9 cellular contexts compared by ENCODE assay signal in the genomic region with DNA sequence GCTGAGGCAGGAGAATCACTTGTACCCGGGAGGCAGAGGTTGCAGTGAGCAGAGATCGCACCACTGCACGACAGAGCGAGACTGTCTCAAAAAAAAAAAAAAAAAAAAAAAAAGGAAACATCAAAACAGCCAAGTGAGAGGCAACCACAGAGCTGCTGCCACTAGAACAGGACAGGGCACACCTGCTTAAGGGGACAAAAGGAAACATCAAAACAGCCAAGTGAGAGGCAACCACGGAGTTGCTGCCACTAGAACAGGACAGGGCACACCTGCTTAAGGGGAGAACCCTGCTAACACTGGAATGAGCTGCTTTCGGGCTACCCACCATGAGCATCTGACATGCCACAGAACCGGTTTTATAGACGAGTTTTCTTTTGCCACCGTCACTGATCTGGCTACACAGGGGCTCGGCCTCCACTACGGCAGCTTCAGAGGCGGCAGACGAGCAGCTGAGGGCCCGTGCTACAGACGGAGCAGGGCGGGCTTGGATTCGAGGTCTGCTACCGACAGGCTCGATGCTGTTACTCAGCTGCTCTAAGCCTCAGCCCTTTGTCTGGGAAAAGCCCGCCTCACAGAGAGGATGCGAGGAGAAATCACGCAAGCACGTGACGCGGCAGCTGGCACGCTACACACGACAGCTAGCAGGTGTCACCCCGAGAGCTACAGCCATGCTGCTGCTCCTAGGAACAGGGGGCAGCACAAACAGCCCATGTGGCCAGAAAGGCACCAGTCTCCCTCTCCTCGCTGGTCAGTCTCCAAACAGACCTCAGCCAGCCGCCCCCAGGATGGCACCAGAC. TPM values are rescaled to one million over a fixed set of nuclear protein-coding genes. Genes with fewer than 3 reads are reported as not detected.
DNase-seq lines count a peak whose midpoint lies in the region; ATAC-seq, FAIRE-seq and TF ChIP-seq lines count a peak whose summit lies in the region.
"Had no signal": no experiment of that assay in that cellular context is flagged by ENCODE, and none has a peak within 500 bp of the region (broad histone marks: within the 10 kb centered on the region; RNA-seq: fewer than 3 reads in every experiment).

No MANE protein-coding gene starts in this region.

- no peak for TF ChIP-seq EP300 in GM12878 (IDR thresholded peaks at IDR 0.05; ENCODE audit: borderline replicate concordance in 1 of 2, control insufficient read depth in 1 of 2, low read depth in 2 of 2, low read length in 2 of 2)

- H3K4me1 ChIP-seq in BLaER1 (peaks cover 43% of the 10 kb centered on the region), GM12878 (ENCODE audit: control insufficient read depth, insufficient read depth, low read length) (peaks cover 22% of the 10 kb centered on the region)

- DNase-seq in Jurkat, Clone E6-1 (ENCODE audit: low read depth, low spot score), result peak; percentile 54
- no peak for DNase-seq in GM12878 (ENCODE audit: low read depth, low spot score)
- DNase-seq in myocyte (ENCODE audit: low read depth), result peak; percentile 89
- DNase-seq in NCI-H2227 (lab: John Stamatoyannopoulos, UW; ENCODE audit: unreplicated experiment), result no peak
- no peak for DNase-seq in NCI-H524 treated with DMSO at 0.1 percent for 48 hours (lab: John Stamatoyannopoulos, UW)
- DNase-seq in AG20443 (ENCODE audit: low spot score), result no peak
- no peak for DNase-seq in germinal center (ENCODE audit: low spot score)

- RAD21 ChIA-PET in GM12878 (lab: Charles Lee; ENCODE audit: unreplicated experiment), result no interaction called here

- H3K4me3 ChIP-seq in BLaER1, result peak overlapping the region; percentile 90
- peak overlapping the region; percentile 61 for H3K4me3 ChIP-seq in Jurkat, Clone E6-1 (ENCODE audit: low read length)
- peak overlapping the region; percentile 100 for H3K4me3 ChIP-seq in GM12878

- FAIRE-seq in GM12878 (lab: Jason Lieb, UNC), result no peak

- POLR2A ChIA-PET in GM12878 (lab: Charles Lee), result interaction anchor here (0.6 to 1.9 kb wide), 6 partner anchors 11 to 237 kb away, joined by 3 to 15 read pairs (median 6); a partner anchor contains a TSS

- in situ Hi-C loops in GM12878 (cut with MboI), result no loop called here

- no peak; the same call in 1 of the 2 replicates for TF ChIP-seq POLR2A in GM12878 (IDR thresholded peaks at IDR 0.05; ENCODE audit: low read depth, low read length)

- ATAC-seq in GM12878, result no peak

- H3K36me3 ChIP-seq in BLaER1, result peaks cover 73% of the 10 kb centered on the region
- H3K36me3 ChIP-seq in GM12878 (ENCODE audit: control insufficient read depth in 2 of 2, insufficient read depth in 2 of 2, low read length in 1 of 2), result peaks cover 14 to 36% of the 10 kb centered on the region in 2 experiments

- H3K27me3 ChIP-seq in BLaER1 (no peaks in the 10 kb centered on the region), GM12878 (replicated peaks in 1 of 2; ENCODE audit: control insufficient read depth in 2 of 2, insufficient read depth in 2 of 2, low read length in 1 of 2) (no peaks in the 10 kb centered on the region)

- SMC1A ChIA-PET in GM12878 (lab: Charles Lee; ENCODE audit: uncharacterized antibody, unreplicated experiment), result interaction anchor here (1.5 kb wide), 1 partner anchor 25 kb away, joined by 6 read pairs; a partner anchor contains a TSS

- WGBS in GM12878 (ENCODE audit: insufficient coverage, insufficient replicate concordance, low lambda C conversion rate, missing lambda C conversion rate), result 97% methylated on average over 27 of the region's 30 CpGs

- CTCF ChIA-PET in GM12878 (lab: Yijun Ruan, JAX), result interaction anchor here (1.1 to 1.4 kb wide), 2 partner anchors 24 to 123 kb away, joined by 3 to 5 read pairs; no protein-coding TSS in a partner anchor

- no peak for TF ChIP-seq CTCF in GM12878 (IDR thresholded peaks at IDR 0.05 in 2 of 3, conservative IDR thresholded peaks at IDR 0.05 in 1 of 3; ENCODE audit: control insufficient read depth in 2 of 3, extremely low read depth in 1 of 3, insufficient read depth in 1 of 3, low read depth in 3 of 3, low read length in 3 of 3)

- intact Hi-C loops in GM12878 (cut with micrococcal nuclease; ENCODE audit: unreplicated experiment), result no loop called here

- no peaks in the 10 kb centered on the region for H3K9me3 ChIP-seq in BLaER1
- H3K9me3 ChIP-seq in GM12878 (replicated peaks; ENCODE audit: control insufficient read depth, insufficient read depth, low read length), result no peaks in the 10 kb centered on the region

- H2AFZ ChIP-seq in GM12878 (ENCODE audit: control insufficient read depth, low read depth, low read length), result no peak overlapping the region

- peaks cover 60% of the 10 kb centered on the region for H3K79me2 ChIP-seq in GM12878 (ENCODE audit: control insufficient read depth, insufficient read depth, low read length)

- peak overlapping the region; percentile 91; the same call in 1 of the 2 replicates for H3K27ac ChIP-seq in BLaER1
- no peak overlapping the region for H3K27ac ChIP-seq in GM12878 (ENCODE audit: control insufficient read depth, insufficient read depth)

- H3K9ac ChIP-seq in BLaER1 (peak overlapping the region; percentile 95), GM12878 (ENCODE audit: control insufficient read depth, insufficient read depth, low read length) (peak overlapping the region; percentile 99)

- H4K20me1 ChIP-seq in BLaER1 (peaks cover 75% of the 10 kb centered on the region), GM12878 (ENCODE audit: control insufficient read depth, insufficient read depth) (peaks cover 3% of the 10 kb centered on the region; the same call in 1 of the 2 replicates)

- BruUV-seq in GM12878 (replicated peaks; lab: Mats Ljungman, UMichigan), result no TSS peak

- no peak for TF ChIP-seq RAD21 in GM12878 (IDR thresholded peaks at IDR 0.05; ENCODE audit: insufficient read depth, low read depth, low read length)

- H3K4me2 ChIP-seq in BLaER1 (peak overlapping the region; percentile 99), GM12878 (ENCODE audit: control insufficient read depth, insufficient read depth) (peak overlapping the region; percentile 91)

RNA-seq across cellular contexts. Expression of a gene that starts 2.0 kb away (rescaled TPM):
- polyA plus RNA-seq in Jurkat, Clone E6-1 (2012; ENCODE audit: insufficient read depth, insufficient read length), result 267 TPM
- total RNA-seq in GM12878 (2013; cell fraction: nucleolus; rRNA removed), result 377 and 380 TPM in 2 replicates
- total RNA-seq in GM12878 (2014; rRNA removed) (378 and 467 TPM in 2 replicates), GM12878 (2014; rRNA removed; fragmentation: Illumina TruSeq; extraction: Trizol) (247 and 285 TPM in 2 replicates), GM12878 (2021) (378 and 437 TPM in 2 replicates), myocyte (1,674 and 2,691 TPM in 2 replicates)
- 409 TPM for polyA plus RNA-seq in GM12878 (2011; ENCODE audit: low read depth)
- polyA plus RNA-seq in GM12878 (2011; rRNA removed) (44.1 and 49.9 TPM in 2 replicates), GM12878 (2014; fragmentation: Illumina TruSeq; extraction: Trizol) (458 and 725 TPM in 2 replicates), GM12878 (2014; fragmentation: Nextera tagmentation; extraction: Ambion mirVana) (10 to 100 TPM in 1 of 2 experiments, 1 to 10 TPM in 1; 4.7 to 18.3 TPM), GM12878 (2014; rRNA removed) (128 and 182 TPM in 2 replicates), GM12878 (2016; fragmentation: Nextera tagmentation; extraction: Ambion mirVana) (100 to 1,000 TPM; 543 to 549 TPM)
- polyA plus RNA-seq in GM12878 (2011; cell fraction: cytosol; rRNA removed), result 37.3 and 56.7 TPM in 2 replicates
- polyA plus RNA-seq in GM12878 (2011; cell fraction: nucleus; rRNA removed), result 82.9 and 101 TPM in 2 replicates
- 697 and 937 TPM in 2 replicates for polyA plus RNA-seq in GM12878 (2012)
- polyA minus RNA-seq in GM12878 (2011; rRNA and poly(A)+ RNA removed), result 38.8 and 46.2 TPM in 2 replicates
- polyA minus RNA-seq in GM12878 (2011; cell fraction: cytosol; rRNA and poly(A)+ RNA removed), result 65.3 and 66.3 TPM in 2 replicates
- polyA minus RNA-seq in GM12878 (2011; cell fraction: nucleus; rRNA and poly(A)+ RNA removed), result 59.7 and 74.5 TPM in 2 replicates
- polyA plus RNA-seq in myocyte (2012), result 1,506 TPM

RNA-seq across cellular contexts. Expression of a gene that starts 12.8 kb away (rescaled TPM):
- polyA plus RNA-seq in Jurkat, Clone E6-1 (2012; ENCODE audit: insufficient read depth, insufficient read length), result 572 TPM
- total RNA-seq in GM12878 (2013; cell fraction: nucleolus; rRNA removed), result 115 and 120 TPM in 2 replicates
- total RNA-seq in GM12878 (2014; rRNA removed) (139 and 180 TPM in 2 replicates), GM12878 (2014; rRNA removed; fragmentation: Illumina TruSeq; extraction: Trizol) (124 and 125 TPM in 2 replicates), GM12878 (2021) (538 and 552 TPM in 2 replicates), myocyte (157 and 161 TPM in 2 replicates)
- polyA plus RNA-seq in GM12878 (2011; ENCODE audit: low read depth), result 219 TPM
- polyA plus RNA-seq in GM12878 (2011; rRNA removed) (18.6 and 39.5 TPM in 2 replicates), GM12878 (2014; fragmentation: Illumina TruSeq; extraction: Trizol) (24.3 and 159 TPM in 2 replicates), GM12878 (2014; fragmentation: Nextera tagmentation; extraction: Ambion mirVana) (10 to 100 TPM; 17.9 to 47.8 TPM), GM12878 (2014; rRNA removed) (184 and 246 TPM in 2 replicates), GM12878 (2016; fragmentation: Nextera tagmentation; extraction: Ambion mirVana) (100 to 1,000 TPM; 336 to 349 TPM)
- 75.8 and 96.8 TPM in 2 replicates for polyA plus RNA-seq in GM12878 (2011; cell fraction: cytosol; rRNA removed)
- polyA plus RNA-seq in GM12878 (2011; cell fraction: nucleus; rRNA removed), result 178 and 263 TPM in 2 replicates
- 247 and 301 TPM in 2 replicates for polyA plus RNA-seq in GM12878 (2012)
- polyA minus RNA-seq in GM12878 (2011; rRNA and poly(A)+ RNA removed), result 18.3 and 38.9 TPM in 2 replicates
- polyA minus RNA-seq in GM12878 (2011; cell fraction: cytosol; rRNA and poly(A)+ RNA removed), result 59.9 and 91.7 TPM in 2 replicates
- 72.5 and 108 TPM in 2 replicates for polyA minus RNA-seq in GM12878 (2011; cell fraction: nucleus; rRNA and poly(A)+ RNA removed)
- polyA plus RNA-seq in myocyte (2012), result 408 TPM

RNA-seq across cellular contexts. Expression of a gene that starts 23.5 kb away (rescaled TPM):
- polyA plus RNA-seq in Jurkat, Clone E6-1 (2012; ENCODE audit: insufficient read depth, insufficient read length), result not detected
- total RNA-seq in GM12878 (2013; cell fraction: nucleolus; rRNA removed), result not detected in 2 replicates
- total RNA-seq in GM12878 (2014; rRNA removed), result 0.17 and 2.0 TPM in 2 replicates
- 0.14 and 0.31 TPM in 2 replicates for total RNA-seq in GM12878 (2014; rRNA removed; fragmentation: Illumina TruSeq; extraction: Trizol)
- 0.49 and 0.53 TPM in 2 replicates for total RNA-seq in GM12878 (2021)
- polyA plus RNA-seq in GM12878 (2011; ENCODE audit: low read depth), result not detected
- not detected in 2 replicates for polyA plus RNA-seq in GM12878 (2011; rRNA removed)
- polyA plus RNA-seq in GM12878 (2011; cell fraction: cytosol; rRNA removed), result 0.12 TPM in 1 of 2 replicates, not detected in the other
- not detected in 2 replicates for polyA plus RNA-seq in GM12878 (2011; cell fraction: nucleus; rRNA removed)
- polyA plus RNA-seq in GM12878 (2012), result 1.2 and 1.7 TPM in 2 replicates
- polyA plus RNA-seq in GM12878 (2014; fragmentation: Illumina TruSeq; extraction: Trizol), result 0.28 TPM in 1 of 2 replicates, not detected in the other
- not detected for polyA plus RNA-seq in GM12878 (2014; fragmentation: Nextera tagmentation; extraction: Ambion mirVana)
- 0.59 and 0.61 TPM in 2 replicates for polyA plus RNA-seq in GM12878 (2014; rRNA removed)
- polyA plus RNA-seq in GM12878 (2016; fragmentation: Nextera tagmentation; extraction: Ambion mirVana), result 1 to 10 TPM in 1 of 2 experiments, under 1 TPM in 1; 0.70 to 1.6 TPM
- not detected in 2 replicates for polyA minus RNA-seq in GM12878 (2011; rRNA and poly(A)+ RNA removed)
- not detected in 2 replicates for polyA minus RNA-seq in GM12878 (2011; cell fraction: cytosol; rRNA and poly(A)+ RNA removed)
- polyA minus RNA-seq in GM12878 (2011; cell fraction: nucleus; rRNA and poly(A)+ RNA removed), result not detected in 2 replicates
- total RNA-seq in myocyte, result 12.7 and 29.7 TPM in 2 replicates
- 19.5 TPM for polyA plus RNA-seq in myocyte (2012)
- total RNA-seq: renal cortical epithelial cell had no signal

RNA-seq across cellular contexts. Expression of a gene that starts 25.3 kb away (rescaled TPM):
- polyA plus RNA-seq in Jurkat, Clone E6-1 (2012; ENCODE audit: insufficient read depth, insufficient read length), result 94.1 TPM
- 11.0 and 15.2 TPM in 2 replicates for total RNA-seq in GM12878 (2013; cell fraction: nucleolus; rRNA removed)
- 33.8 and 39.7 TPM in 2 replicates for total RNA-seq in GM12878 (2014; rRNA removed)
- total RNA-seq in GM12878 (2014; rRNA removed; fragmentation: Illumina TruSeq; extraction: Trizol), result 12.1 and 15.6 TPM in 2 replicates
- total RNA-seq in GM12878 (2021), result 39.9 and 40.3 TPM in 2 replicates
- polyA plus RNA-seq in GM12878 (2011; ENCODE audit: low read depth), result 7.6 TPM
- polyA plus RNA-seq in GM12878 (2011; rRNA removed), result 11.6 and 21.9 TPM in 2 replicates
- 43.2 and 72.1 TPM in 2 replicates for polyA plus RNA-seq in GM12878 (2011; cell fraction: cytosol; rRNA removed)
- 49.4 and 61.7 TPM in 2 replicates for polyA plus RNA-seq in GM12878 (2011; cell fraction: nucleus; rRNA removed)
- polyA plus RNA-seq in GM12878 (2012), result 28.3 and 30.2 TPM in 2 replicates
- 0.81 and 5.7 TPM in 2 replicates for polyA plus RNA-seq in GM12878 (2014; fragmentation: Illumina TruSeq; extraction: Trizol)
- 1 to 10 TPM in 1 of 2 experiments, under 1 TPM in 1; 0.31 to 3.8 TPM for polyA plus RNA-seq in GM12878 (2014; fragmentation: Nextera tagmentation; extraction: Ambion mirVana)
- 41.8 and 42.7 TPM in 2 replicates for polyA plus RNA-seq in GM12878 (2014; rRNA removed)
- polyA plus RNA-seq in GM12878 (2016; fragmentation: Nextera tagmentation; extraction: Ambion mirVana), result 10 to 100 TPM; 44.1 to 54.4 TPM
- 4.6 and 14.3 TPM in 2 replicates for polyA minus RNA-seq in GM12878 (2011; rRNA and poly(A)+ RNA removed)
- polyA minus RNA-seq in GM12878 (2011; cell fraction: cytosol; rRNA and poly(A)+ RNA removed), result 13.2 and 14.6 TPM in 2 replicates
- 4.5 and 6.7 TPM in 2 replicates for polyA minus RNA-seq in GM12878 (2011; cell fraction: nucleus; rRNA and poly(A)+ RNA removed)
- total RNA-seq in myocyte, result 100 and 132 TPM in 2 replicates
- polyA plus RNA-seq in myocyte (2012), result 142 TPM

RNA-seq across cellular contexts. Expression of a gene that starts 33.0 kb away (rescaled TPM):
- 331 TPM for polyA plus RNA-seq in Jurkat, Clone E6-1 (2012; ENCODE audit: insufficient read depth, insufficient read length)
- 21.8 and 38.6 TPM in 2 replicates for total RNA-seq in GM12878 (2013; cell fraction: nucleolus; rRNA removed)
- total RNA-seq in GM12878 (2014; rRNA removed), result 253 and 263 TPM in 2 replicates
- 140 and 158 TPM in 2 replicates for total RNA-seq in GM12878 (2014; rRNA removed; fragmentation: Illumina TruSeq; extraction: Trizol)
- 238 and 240 TPM in 2 replicates for total RNA-seq in GM12878 (2021)
- 58.1 TPM for polyA plus RNA-seq in GM12878 (2011; ENCODE audit: low read depth)
- 61.5 and 103 TPM in 2 replicates for polyA plus RNA-seq in GM12878 (2011; rRNA removed)
- 120 and 169 TPM in 2 replicates for polyA plus RNA-seq in GM12878 (2011; cell fraction: cytosol; rRNA removed)
- polyA plus RNA-seq in GM12878 (2011; cell fraction: nucleus; rRNA removed), result 85.8 and 146 TPM in 2 replicates
- polyA plus RNA-seq in GM12878 (2012), result 79.2 and 87.4 TPM in 2 replicates
- 29.4 and 105 TPM in 2 replicates for polyA plus RNA-seq in GM12878 (2014; fragmentation: Illumina TruSeq; extraction: Trizol)
- 10 to 100 TPM in 1 of 2 experiments, 1 to 10 TPM in 1; 2.4 to 11.4 TPM for polyA plus RNA-seq in GM12878 (2014; fragmentation: Nextera tagmentation; extraction: Ambion mirVana)
- polyA plus RNA-seq in GM12878 (2014; rRNA removed), result 208 and 229 TPM in 2 replicates
- 10 to 100 TPM in 1 of 2 experiments, 1 to 10 TPM in 1; 9.8 to 17.7 TPM for polyA plus RNA-seq in GM12878 (2016; fragmentation: Nextera tagmentation; extraction: Ambion mirVana)
- polyA minus RNA-seq in GM12878 (2011; rRNA and poly(A)+ RNA removed), result 100 and 120 TPM in 2 replicates
- 57.5 and 67.0 TPM in 2 replicates for polyA minus RNA-seq in GM12878 (2011; cell fraction: cytosol; rRNA and poly(A)+ RNA removed)
- polyA minus RNA-seq in GM12878 (2011; cell fraction: nucleus; rRNA and poly(A)+ RNA removed), result 28.9 and 51.9 TPM in 2 replicates
- 94.5 and 96.3 TPM in 2 replicates for total RNA-seq in myocyte
- polyA plus RNA-seq in myocyte (2012), result 81.6 TPM

Comparison
In these comparisons a context has a peak if more than half of its experiments do, and no peak if none do; other contexts are left out.
1. DNase-seq: peak in Jurkat, Clone E6-1 (single experiment) and myocyte (single experiment); none in GM12878 (single experiment), NCI-H2227 (single experiment), NCI-H524 treated with DMSO at 0.1 percent for 48 hours (single experiment), AG20443 (single experiment) and germinal center (single experiment).
2. Peak in every context shown above with its lines, with median percentiles within 50 percentile points of each other: H3K4me3 ChIP-seq.